ENCODE assay signal across 1 cellular context in genomic region chr12:101876861-101877815, GRCh38.
TF ChIP-seq lines count a peak whose summit lies in the region.

TSS of gene DRAM1 (plus strand) at chr12:101877580. CDS start at chr12:101877790, 210 bp downstream.

TF ChIP-seq in HEK293, 187 proteins besides CTCF, POLR2A, EP300 and RAD21 (continued from another document and continues in another):
- TF ChIP-seq ZNF114 (tag by site-specific recombination; IDR thresholded peaks at IDR 0.05) = no peak
- no peak for TF ChIP-seq ZNF211 (tag by site-specific recombination; IDR thresholded peaks at IDR 0.05; ENCODE audit: low read depth)
- TF ChIP-seq ZNF223 (tag by site-specific recombination; IDR thresholded peaks at IDR 0.05) = no peak
- no peak for TF ChIP-seq ZNF350 (tag by site-specific recombination; IDR thresholded peaks at IDR 0.05)
- 0 out of 2 replicates have a peak, but pooled peaks have one; percentile 16 for TF ChIP-seq ZNF37A (tag by site-specific recombination; IDR thresholded peaks at IDR 0.05)
- no peak for TF ChIP-seq ZNF555 (tag by site-specific recombination; conservative IDR thresholded peaks at IDR 0.05)
- no peak for TF ChIP-seq ZNF266 (tag by site-specific recombination; IDR thresholded peaks at IDR 0.05; ENCODE audit: low read depth)
- TF ChIP-seq ELK4 (IDR thresholded peaks at IDR 0.05; ENCODE audit: borderline replicate concordance, low read depth, low read length) = no peak
- TF ChIP-seq ZNF514 (tag by site-specific recombination; IDR thresholded peaks at IDR 0.05) = no peak
- no peak for TF ChIP-seq ZNF747 (tag by site-specific recombination; IDR thresholded peaks at IDR 0.05)
- TF ChIP-seq YY2 (tag by site-specific recombination; IDR thresholded peaks at IDR 0.05) = no peak
- peak; percentile 60; the same call in 1 of the 2 replicates for TF ChIP-seq ZIC2 (tag by site-specific recombination; IDR thresholded peaks at IDR 0.05)
- peak; percentile 89 for TF ChIP-seq ZNF449 (tag by site-specific recombination; IDR thresholded peaks at IDR 0.05)
- no peak for TF ChIP-seq OVOL3 (tag by site-specific recombination; IDR thresholded peaks at IDR 0.05)
- no peak; the same call in 1 of the 2 replicates for TF ChIP-seq KLF8 (tag by site-specific recombination; IDR thresholded peaks at IDR 0.05)
- TF ChIP-seq GLI2 (tag by site-specific recombination; IDR thresholded peaks at IDR 0.05; ENCODE audit: borderline replicate concordance, low read depth) = no peak
- TF ChIP-seq MEIS1 (CRISPR knock-in tag; IDR thresholded peaks at IDR 0.05; ENCODE audit: borderline replicate concordance) = no peak
- no peak for TF ChIP-seq ZNF837 (tag by site-specific recombination; IDR thresholded peaks at IDR 0.05)
- TF ChIP-seq ZNF274 (IDR thresholded peaks at IDR 0.05; ENCODE audit: low read length) = no peak
- TF ChIP-seq ZNF274 (tag by site-specific recombination; IDR thresholded peaks at IDR 0.05; ENCODE audit: borderline replicate concordance) = no peak
- peak; percentile 74 for TF ChIP-seq PATZ1 (tag by site-specific recombination; IDR thresholded peaks at IDR 0.05)
- no peak for TF ChIP-seq ZNF639 (tag by site-specific recombination; IDR thresholded peaks at IDR 0.05)
- TF ChIP-seq ZNF488 (tag by site-specific recombination; IDR thresholded peaks at IDR 0.05) = no peak
- TF ChIP-seq PRDM2 (tag by site-specific recombination; IDR thresholded peaks at IDR 0.05; ENCODE audit: borderline replicate concordance) = no peak
- TF ChIP-seq ZNF629 (tag by site-specific recombination; IDR thresholded peaks at IDR 0.05) = peak; percentile 78
- no peak for TF ChIP-seq ZNF311 (tag by site-specific recombination; IDR thresholded peaks at IDR 0.05; ENCODE audit: borderline replicate concordance)
- TF ChIP-seq ZNF654 (tag by site-specific recombination; IDR thresholded peaks at IDR 0.05; ENCODE audit: low read depth) = no peak
- TF ChIP-seq ZNF626 (tag by site-specific recombination; IDR thresholded peaks at IDR 0.05) = 0 out of 2 replicates have a peak, but pooled peaks have one; percentile 50
- TF ChIP-seq ZNF324 (tag by site-specific recombination; IDR thresholded peaks at IDR 0.05) = peak; percentile 72; the same call in 1 of the 2 replicates
- TF ChIP-seq KLF9 (tag by site-specific recombination; IDR thresholded peaks at IDR 0.05; ENCODE audit: low read depth) = peak; percentile 80
- TF ChIP-seq KLF10 (tag by site-specific recombination; IDR thresholded peaks at IDR 0.05) = peak; percentile 75
- TF ChIP-seq SCRT2 (tag by site-specific recombination; IDR thresholded peaks at IDR 0.05) = no peak
- no peak for TF ChIP-seq ZNF707 (tag by site-specific recombination; IDR thresholded peaks at IDR 0.05)
- TF ChIP-seq ZNF394 (tag by site-specific recombination; IDR thresholded peaks at IDR 0.05; ENCODE audit: borderline replicate concordance) = peak; percentile 49; the same call in 1 of the 2 replicates
- TF ChIP-seq ZNF175 (tag by site-specific recombination; IDR thresholded peaks at IDR 0.05) = no peak
- no peak for TF ChIP-seq ZNF280D (tag by site-specific recombination; IDR thresholded peaks at IDR 0.05)
- 0 out of 2 replicates have a peak, but pooled peaks have one; percentile 24 for TF ChIP-seq KLF7 (tag by site-specific recombination; IDR thresholded peaks at IDR 0.05; ENCODE audit: borderline replicate concordance)
- no peak for TF ChIP-seq ZSCAN16 (tag by site-specific recombination; IDR thresholded peaks at IDR 0.05)
- peak; percentile 28; the same call in 1 of the 2 replicates for TF ChIP-seq ZBTB21 (tag by site-specific recombination; IDR thresholded peaks at IDR 0.05)
- no peak for TF ChIP-seq ZNF140 (tag by site-specific recombination; IDR thresholded peaks at IDR 0.05)
- no peak for TF ChIP-seq ZNF521 (tag by site-specific recombination; IDR thresholded peaks at IDR 0.05)
- TF ChIP-seq ZNF146 (tag by site-specific recombination; IDR thresholded peaks at IDR 0.05) = no peak
- TF ChIP-seq ZBTB1 (tag by site-specific recombination; IDR thresholded peaks at IDR 0.05) = no peak
- peak; percentile 82 for TF ChIP-seq ZBTB10 (tag by site-specific recombination; IDR thresholded peaks at IDR 0.05)
- no peak for TF ChIP-seq ZNF549 (tag by site-specific recombination; IDR thresholded peaks at IDR 0.05)
- no peak for TF ChIP-seq ZNF677 (tag by site-specific recombination; IDR thresholded peaks at IDR 0.05)
